18 cellular contexts compared by ENCODE assay signal in the genomic region with DNA sequence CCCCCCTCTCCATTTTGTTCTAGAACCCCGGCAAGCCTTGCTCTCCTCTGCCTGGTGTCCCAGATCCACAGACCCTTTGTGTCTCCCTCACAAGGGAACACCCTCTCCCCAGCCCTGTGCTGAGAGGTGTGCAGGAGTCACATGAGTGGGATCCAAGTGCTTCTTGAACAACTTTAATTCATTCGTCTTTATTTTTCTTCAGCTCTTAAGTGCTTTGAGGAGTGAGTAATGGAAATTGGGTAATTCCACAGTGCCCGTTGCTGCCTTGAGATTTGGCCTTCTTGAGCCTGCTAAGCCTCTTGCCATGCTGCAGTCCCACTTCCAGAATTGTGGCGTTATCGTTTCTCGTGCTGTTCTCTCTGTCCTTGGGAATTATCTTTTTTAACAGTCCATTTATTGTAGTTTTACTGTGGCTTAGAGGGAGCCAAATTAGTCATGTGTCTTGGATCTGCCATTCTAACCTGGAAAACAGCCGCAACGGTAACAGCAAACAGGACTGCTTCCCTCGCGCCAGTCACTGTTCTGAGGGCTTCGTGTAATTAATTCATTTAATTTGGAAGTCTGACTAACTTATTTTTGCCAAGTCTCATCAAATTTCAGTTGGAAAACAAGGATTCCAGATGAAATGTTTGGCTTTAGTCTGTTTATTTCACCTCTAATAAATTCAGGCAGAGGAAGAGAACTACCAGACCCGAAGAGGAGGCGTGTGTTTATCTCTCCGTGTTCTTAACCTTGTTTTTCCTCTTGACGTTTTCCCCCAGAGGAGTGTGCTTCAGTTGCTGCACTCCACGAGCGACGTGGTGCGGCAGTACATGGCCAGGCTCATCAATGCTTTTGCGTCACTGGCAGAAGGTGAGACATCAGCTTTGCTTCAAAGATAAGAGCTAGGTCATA.
DNase-seq lines count a peak whose midpoint lies in the region; ATAC-seq, FAIRE-seq and TF ChIP-seq lines count a peak whose summit lies in the region.
"Had no signal": no experiment of that assay in that cellular context is flagged by ENCODE, and none has a peak within 500 bp of the region (broad histone marks: within the 10 kb centered on the region; RNA-seq: fewer than 3 reads in every experiment).

No MANE protein-coding gene starts in this region.

- TF ChIP-seq POLR2A in body of pancreas (IDR thresholded peaks at IDR 0.05): no peak
- TF ChIP-seq POLR2A in testis (IDR thresholded peaks at IDR 0.05): no peak

- H3K27me3 ChIP-seq in body of pancreas (no peaks in the 10 kb centered on the region), testis (no peaks in the 10 kb centered on the region), WERI-Rb-1 (ENCODE audit: insufficient read depth, low read depth, severe bottlenecking) (no peaks in the 10 kb centered on the region)
- H3K27me3 ChIP-seq: right lobe of liver had no signal

- DNase-seq in GM03348 (ENCODE audit: low spot score) (peak; percentile 28), body of pancreas (peak in 3 of 4 donors; percentile 16 to 26 (median 20)), mesenteric fat pad (ENCODE audit: low spot score) (peak; percentile 73), testis (peak; percentile 76), D721Med (ENCODE audit: insufficient read length, low spot score) (no peak), WERI-Rb-1 (no peak)
- no peak for DNase-seq in activated CD8-positive, alpha-beta memory T cell treated with anti-CD3 and anti-CD28 coated beads, Interleukin-2, amount 50 U/mL, for 48 hours
- DNase-seq: activated CD8-positive, alpha-beta T cell treated with anti-CD3 and anti-CD28 coated beads for 36 hours; activated T-cell treated with anti-CD3 and anti-CD28 coated beads, Interleukin-2, amount 50 U/mL, for 4 hours; CD8-positive, alpha-beta T cell; endodermal cell; left ventricle myocardium inferior; NCI-H1417; NCI-H2171; NCI-H524 treated with DMSO at 0.1 percent for 48 hours; right lobe of liver had no signal

- H3K4me1 ChIP-seq in body of pancreas: peaks cover 14% of the 10 kb centered on the region
- H3K4me1 ChIP-seq in testis: peaks cover 17% of the 10 kb centered on the region
- H3K4me1 ChIP-seq: left ventricle myocardium inferior, right lobe of liver had no signal

- no peaks in the 10 kb centered on the region for H3K9me3 ChIP-seq in body of pancreas
- no peaks in the 10 kb centered on the region for H3K9me3 ChIP-seq in testis
- H3K9me3 ChIP-seq in WERI-Rb-1 (ENCODE audit: severe bottlenecking): no peaks in the 10 kb centered on the region
- H3K9me3 ChIP-seq: left ventricle myocardium inferior, right lobe of liver had no signal

- WGBS in body of pancreas, 2 donors: 43 to 50% methylated on average over 20 of the region's 20 CpGs
- WGBS in testis, 2 donors: 37 to 45% methylated on average over 20 of the region's 20 CpGs

- peak; percentile 78 for ATAC-seq in body of pancreas
- no peak for ATAC-seq in GM19455 (IDR thresholded peaks at IDR 0.05; ENCODE audit: unreplicated experiment)
- ATAC-seq: activated CD8-positive, alpha-beta T cell treated with anti-CD3 and anti-CD28 coated beads for 36 hours; activated T-cell treated with anti-CD3 and anti-CD28 coated beads, Interleukin-2, amount 50 U/mL, for 4 hours; CD8-positive, alpha-beta T cell; right lobe of liver had no signal

- intact Hi-C loops in body of pancreas (cut with DNase I) (no loop called here), testis (cut with DNase I; ENCODE audit: low total_unique reads) (no loop called here)

- H3K4me3 ChIP-seq in body of pancreas: no peak overlapping the region
- H3K4me3 ChIP-seq in testis: peak overlapping the region in 1 of 2 donors; percentile 21
- no peak overlapping the region for H3K4me3 ChIP-seq in WERI-Rb-1 (ENCODE audit: low read depth, low read length)
- H3K4me3 ChIP-seq: left ventricle myocardium inferior, right lobe of liver had no signal

- H3K36me3 ChIP-seq in body of pancreas (replicated peaks in 1 of 2; ENCODE audit: insufficient read depth in 1 of 2, low read depth in 2 of 2): peaks cover 0 to 5% of the 10 kb centered on the region in 2 donors
- no peaks in the 10 kb centered on the region for H3K36me3 ChIP-seq in testis (ENCODE audit: low read depth, missing control alignments)
- peaks cover 32% of the 10 kb centered on the region for H3K36me3 ChIP-seq in WERI-Rb-1
- H3K36me3 ChIP-seq: right lobe of liver had no signal

- FAIRE-seq in D721Med (lab: Jason Lieb, UNC): no peak
- FAIRE-seq: astrocyte had no signal

- peak overlapping the region; percentile 9 to 60 (median 48) for H3K27ac ChIP-seq in body of pancreas
- peak overlapping the region; percentile 84 to 86 for H3K27ac ChIP-seq in testis
- no peak overlapping the region for H3K27ac ChIP-seq in WERI-Rb-1
- H3K27ac ChIP-seq: left ventricle myocardium inferior, right lobe of liver had no signal

- TF ChIP-seq CTCF in body of pancreas (IDR thresholded peaks at IDR 0.05) (no peak), testis (IDR thresholded peaks at IDR 0.05) (no peak), D721Med (IDR thresholded peaks at IDR 0.05; ENCODE audit: insufficient read depth, missing control alignments) (no peak), WERI-Rb-1 (IDR thresholded peaks at IDR 0.05; ENCODE audit: low read depth, low read length) (no peak)

Comparison
In these comparisons a context has a peak if more than half of its experiments do, and no peak if none do; other contexts are left out.
1. DNase-seq: peak in GM03348 (single experiment), body of pancreas (3 of 4), mesenteric fat pad (single experiment) and testis (single experiment); none in D721Med (single experiment), WERI-Rb-1 (single experiment) and activated CD8-positive, alpha-beta memory T cell treated with anti-CD3 and anti-CD28 coated beads, Interleukin-2, amount 50 U/mL, for 48 hours (single experiment).